ENCODE assay signal across 8 cellular contexts in the genomic region with DNA sequence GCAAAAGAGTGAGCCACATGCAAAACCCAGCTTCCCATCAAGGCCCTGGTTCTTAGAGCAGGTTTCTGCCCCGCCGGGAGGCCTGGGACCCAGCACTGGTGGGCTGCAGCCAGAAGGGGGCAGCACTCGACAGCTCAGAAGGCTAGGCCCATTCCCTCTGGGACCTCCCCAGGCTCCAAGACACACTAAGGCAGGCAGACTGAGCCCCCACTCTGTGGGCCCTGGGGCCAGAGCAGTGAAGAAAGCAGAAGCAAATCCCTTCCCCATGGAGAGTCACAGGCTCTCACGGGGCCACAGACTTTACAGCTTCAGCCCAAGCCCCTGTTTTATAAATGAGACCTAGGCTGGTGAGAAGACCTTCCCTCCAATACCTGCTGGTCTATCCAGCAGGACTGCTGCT.
A peak's percentile ranks its signal among the peaks of the same experiment; 100 is the strongest.
DNase-seq lines count a peak whose midpoint lies in the region; ATAC-seq and TF ChIP-seq lines count a peak whose summit lies in the region.

No MANE protein-coding gene starts in this region.

- no peak overlapping the region for H3K4me3 ChIP-seq in epithelial cell of proximal tubule (ENCODE audit: low read depth, low read length)

- H3K9me3 Mint-ChIP-seq in naive B cell, result no peaks in the 10 kb centered on the region
- no peaks in the 10 kb centered on the region for H3K9me3 Mint-ChIP-seq in stimulated activated naive B cell treated with anti-CD40 and anti-IgM and Interleukin-4, amounts not matched to agents 10 μg/mL and 1 μg/mL and 100 μg/mL, for 72 hours

- H3K27ac Mint-ChIP-seq in naive B cell, result peak overlapping the region in 1 of 6 donors; percentile 10
- no peak overlapping the region for H3K27ac Mint-ChIP-seq in stimulated activated naive B cell treated with anti-CD40 and anti-IgM and Interleukin-4, amounts not matched to agents 10 μg/mL and 1 μg/mL and 100 μg/mL, for 72 hours

- H3K4me1 Mint-ChIP-seq in naive B cell, result peaks cover 0 to 1% (median 0%) of the 10 kb centered on the region in 3 donors
- H3K4me1 Mint-ChIP-seq in stimulated activated naive B cell treated with anti-CD40 and anti-IgM and Interleukin-4, amounts not matched to agents 10 μg/mL and 1 μg/mL and 100 μg/mL, for 72 hours, result peaks cover 0 to 3% of the 10 kb centered on the region in 2 donors

- ATAC-seq in GM19395 (IDR thresholded peaks at IDR 0.05; ENCODE audit: unreplicated experiment) (peak; percentile 81), HG03439 (IDR thresholded peaks at IDR 0.05; ENCODE audit: unreplicated experiment) (peak; percentile 89), naive B cell (ENCODE audit: low read depth in 2 of 2) (peak; percentile 69 to 74)
- peak; percentile 94 to 99 for ATAC-seq in stimulated activated naive B cell treated with anti-CD40 and anti-IgM and Interleukin-4, amounts not matched to agents 10 μg/mL and 1 μg/mL and 100 μg/mL, for 72 hours (replicated peaks)

- DNase-seq in COLO668 (lab: John Stamatoyannopoulos, UW; ENCODE audit: unreplicated experiment) (peak; percentile 87), NCI-H82 treated with DMSO at 0.1 percent for 48 hours (lab: John Stamatoyannopoulos, UW; ENCODE audit: unreplicated experiment) (peak; percentile 77), epithelial cell of proximal tubule (ENCODE audit: low read depth) (no peak), naive B cell (peak; percentile 19)
- peak; percentile 87 for DNase-seq in activated CD8-positive, alpha-beta memory T cell treated with anti-CD3 and anti-CD28 coated beads for 24 hours
- DNase-seq in stimulated activated naive B cell treated with anti-CD40 and anti-IgM and Interleukin-4, amounts not matched to agents 10 μg/mL and 1 μg/mL and 100 μg/mL, for 72 hours, result peak; percentile 67

- no peak overlapping the region for H3K4me3 Mint-ChIP-seq in naive B cell
- H3K4me3 Mint-ChIP-seq in stimulated activated naive B cell treated with anti-CD40 and anti-IgM and Interleukin-4, amounts not matched to agents 10 μg/mL and 1 μg/mL and 100 μg/mL, for 72 hours, result no peak overlapping the region

- H3K36me3 Mint-ChIP-seq in naive B cell, result peaks cover 0 to under 1% of the 10 kb centered on the region in 2 donors
- H3K36me3 Mint-ChIP-seq in stimulated activated naive B cell treated with anti-CD40 and anti-IgM and Interleukin-4, amounts not matched to agents 10 μg/mL and 1 μg/mL and 100 μg/mL, for 72 hours, result peaks cover 2 to 20% of the 10 kb centered on the region in 2 donors

- H3K27me3 Mint-ChIP-seq in naive B cell, result peaks cover 0 to 3% (median 0%) of the 10 kb centered on the region in 3 donors
- no peaks in the 10 kb centered on the region for H3K27me3 Mint-ChIP-seq in stimulated activated naive B cell treated with anti-CD40 and anti-IgM and Interleukin-4, amounts not matched to agents 10 μg/mL and 1 μg/mL and 100 μg/mL, for 72 hours

- TF ChIP-seq CTCF in epithelial cell of proximal tubule (conservative IDR thresholded peaks at IDR 0.05; ENCODE audit: low read depth, low read length), result peak; percentile 97
